Comparison of ENCODE assay signal across 1 cellular context in genomic region chr11:44758996-44759395, GRCh38.
TF ChIP-seq lines count a peak whose summit lies in the region.

No MANE protein-coding gene starts in this region.

TF ChIP-seq in H1, 55 proteins besides CTCF, POLR2A, EP300 and RAD21 (continued from another document):
- no peak for TF ChIP-seq RXRA (IDR thresholded peaks at IDR 0.05; ENCODE audit: insufficient read depth, low read depth, low read length)
